10 cellular contexts compared by ENCODE assay signal in the genomic region with DNA sequence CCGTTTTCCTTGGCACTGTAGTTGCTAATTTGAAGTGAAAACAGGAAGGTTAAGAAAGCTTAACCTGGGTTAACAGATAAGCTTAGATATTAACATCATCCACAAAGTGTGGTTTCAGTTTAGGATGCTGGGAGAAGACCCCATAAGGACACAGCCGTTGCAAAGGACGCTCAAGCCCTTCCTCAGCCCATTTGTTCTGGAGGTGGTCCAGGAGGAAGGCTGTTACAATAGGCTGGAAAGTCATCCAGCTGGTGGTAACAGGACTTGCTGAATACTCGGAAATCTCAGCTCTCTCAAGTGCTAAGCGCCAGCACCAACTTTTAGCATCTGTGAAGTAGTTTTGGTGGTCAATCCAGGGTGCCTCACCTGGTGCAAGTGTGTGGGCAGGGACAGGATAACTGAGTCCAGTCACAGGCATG. TPM values are rescaled to one million over a fixed set of nuclear protein-coding genes. Genes with fewer than 3 reads are reported as not detected.
DNase-seq lines count a peak whose midpoint lies in the region; ATAC-seq and TF ChIP-seq lines count a peak whose summit lies in the region.
"Had no signal": no experiment of that assay in that cellular context is flagged by ENCODE, and none has a peak within 500 bp of the region (broad histone marks: within the 10 kb centered on the region; RNA-seq: fewer than 3 reads in every experiment).

No MANE protein-coding gene starts in this region.

- peak overlapping the region; percentile 69 for H3K27ac ChIP-seq in CD4-positive, CD25-positive, alpha-beta regulatory T cell (ENCODE audit: insufficient read depth, low read length, poor library complexity, severe bottlenecking)
- no peak overlapping the region for H3K27ac ChIP-seq in colonic mucosa
- H3K27ac ChIP-seq: KMS-11, PC-9 had no signal

- DNase-seq in CD4-positive, CD25-positive, alpha-beta regulatory T cell, result no peak
- DNase-seq in cardiac fibroblast (ENCODE audit: low read depth in 2 of 2), result peak; percentile 58 to 62
- DNase-seq in mesothelial cell of epicardium (ENCODE audit: low spot score in 2 of 2, unreplicated experiment in 2 of 2), result no peak
- no peak for DNase-seq in glutamatergic neuron
- DNase-seq in colonic mucosa, result no peak
- no peak for DNase-seq in amniotic stem cell (lab: John Stamatoyannopoulos, UW)
- DNase-seq: PC-9 had no signal

- peaks cover 8% of the 10 kb centered on the region for H3K36me3 Mint-ChIP-seq in CD4-positive, CD25-positive, alpha-beta regulatory T cell
- H3K36me3 Mint-ChIP-seq in mesothelial cell of epicardium (no peaks in the 10 kb centered on the region), glutamatergic neuron (ENCODE audit: unreplicated experiment) (no peaks in the 10 kb centered on the region)

- peak overlapping the region; percentile 75 for H3K4me3 ChIP-seq in CD4-positive, CD25-positive, alpha-beta regulatory T cell (ENCODE audit: low read depth, low read length)
- H3K4me3 ChIP-seq in cardiac fibroblast (replicated peaks in 1 of 2; ENCODE audit: low read depth in 2 of 2, low read length in 2 of 2) (peak overlapping the region in 1 of 2 donors; percentile 18), colonic mucosa (no peak overlapping the region)
- H3K4me3 ChIP-seq: PC-9 had no signal

- H3K4me1 Mint-ChIP-seq in CD4-positive, CD25-positive, alpha-beta regulatory T cell, result peaks cover 10 to 74% (median 37%) of the 10 kb centered on the region in 4 donors
- H3K4me1 Mint-ChIP-seq in mesothelial cell of epicardium (peaks cover 20% of the 10 kb centered on the region), glutamatergic neuron (ENCODE audit: low read depth, unreplicated experiment) (peaks cover 4% of the 10 kb centered on the region)

- H3K27ac Mint-ChIP-seq in CD4-positive, CD25-positive, alpha-beta regulatory T cell, result peak overlapping the region; percentile 86 to 90 (median 89)
- H3K27ac Mint-ChIP-seq in mesothelial cell of epicardium (peak overlapping the region; percentile 66), glutamatergic neuron (ENCODE audit: unreplicated experiment) (no peak overlapping the region)

- intact Hi-C loops in colonic mucosa (cut with DNase I), result no loop called here

- peaks cover 42% of the 10 kb centered on the region for H3K4me1 ChIP-seq in CD4-positive, CD25-positive, alpha-beta regulatory T cell (ENCODE audit: control insufficient read depth, insufficient read depth, low read length, poor library complexity, severe bottlenecking)
- no peaks in the 10 kb centered on the region for H3K4me1 ChIP-seq in colonic mucosa

- peaks cover 3% of the 10 kb centered on the region for H3K36me3 ChIP-seq in CD4-positive, CD25-positive, alpha-beta regulatory T cell (ENCODE audit: control insufficient read depth, insufficient read depth, low read length)
- H3K36me3 ChIP-seq in colonic mucosa, result no peaks in the 10 kb centered on the region

- peaks cover 0 to 3% (median 0%) of the 10 kb centered on the region in 7 donors for H3K9me3 Mint-ChIP-seq in CD4-positive, CD25-positive, alpha-beta regulatory T cell
- H3K9me3 Mint-ChIP-seq in mesothelial cell of epicardium, result peaks cover 11% of the 10 kb centered on the region
- no peaks in the 10 kb centered on the region for H3K9me3 Mint-ChIP-seq in glutamatergic neuron (ENCODE audit: unreplicated experiment)

- H3K9me3 ChIP-seq in CD4-positive, CD25-positive, alpha-beta regulatory T cell (ENCODE audit: control insufficient read depth in 2 of 2, low read length in 2 of 2), result no peaks in the 10 kb centered on the region
- no peaks in the 10 kb centered on the region for H3K9me3 ChIP-seq in colonic mucosa

- H3K27me3 ChIP-seq in CD4-positive, CD25-positive, alpha-beta regulatory T cell (ENCODE audit: control insufficient read depth, insufficient read depth, low read length), result no peaks in the 10 kb centered on the region
- H3K27me3 ChIP-seq in colonic mucosa, result no peaks in the 10 kb centered on the region

- ATAC-seq in CD4-positive, CD25-positive, alpha-beta regulatory T cell (ENCODE audit: low read depth in 2 of 2), result no peak
- ATAC-seq in HG02938 (IDR thresholded peaks at IDR 0.05; ENCODE audit: unreplicated experiment) (peak; percentile 13), GM21723 (IDR thresholded peaks at IDR 0.05; ENCODE audit: unreplicated experiment) (no peak)

- H3K9ac ChIP-seq in colonic mucosa (ENCODE audit: low read depth in 2 of 2, low read length in 2 of 2), result no peak overlapping the region
- H3K9ac ChIP-seq: KMS-11 had no signal

- no peak for TF ChIP-seq CTCF in cardiac fibroblast (IDR thresholded peaks at IDR 0.05; ENCODE audit: low read depth, low read length)
- TF ChIP-seq CTCF in mesothelial cell of epicardium (IDR thresholded peaks at IDR 0.05; ENCODE audit: unreplicated experiment), result no peak
- TF ChIP-seq CTCF in glutamatergic neuron (IDR thresholded peaks at IDR 0.05; ENCODE audit: partially characterized antibody, unreplicated experiment), result no peak
- TF ChIP-seq CTCF in colonic mucosa (IDR thresholded peaks at IDR 0.05), result no peak

- no peaks in the 10 kb centered on the region for H3K27me3 Mint-ChIP-seq in CD4-positive, CD25-positive, alpha-beta regulatory T cell
- H3K27me3 Mint-ChIP-seq in mesothelial cell of epicardium (ENCODE audit: low read depth), result no peaks in the 10 kb centered on the region
- no peaks in the 10 kb centered on the region for H3K27me3 Mint-ChIP-seq in glutamatergic neuron (ENCODE audit: unreplicated experiment)

- peak overlapping the region; percentile 69 to 94 (median 82) for H3K4me3 Mint-ChIP-seq in CD4-positive, CD25-positive, alpha-beta regulatory T cell
- H3K4me3 Mint-ChIP-seq in mesothelial cell of epicardium (no peak overlapping the region), glutamatergic neuron (ENCODE audit: unreplicated experiment) (no peak overlapping the region)

RNA-seq across cellular contexts. Expression of a gene that starts 14.2 kb away (rescaled TPM):
- 19.5 TPM for total RNA-seq in CD4-positive, CD25-positive, alpha-beta regulatory T cell
- 10 to 100 TPM; 34.6 to 41.0 (median 37.8) TPM for polyA plus RNA-seq in CD4-positive, CD25-positive, alpha-beta regulatory T cell
- total RNA-seq in mesothelial cell of epicardium, result 0.40 to 0.54 TPM (median 0.53 TPM) in 3 replicates
- total RNA-seq in glutamatergic neuron (ENCODE audit: unreplicated experiment), result 1.7 TPM
- total RNA-seq in colonic mucosa, result 1 to 10 TPM; 1.8 to 2.0 TPM

RNA-seq across cellular contexts. Expression of a gene that starts 42.5 kb away (rescaled TPM):
- 3.6 TPM for total RNA-seq in CD4-positive, CD25-positive, alpha-beta regulatory T cell
- 1 to 10 TPM in 3 of 4 donors, under 1 TPM in 1; 0.57 to 3.2 (median 2.4) TPM for polyA plus RNA-seq in CD4-positive, CD25-positive, alpha-beta regulatory T cell
- total RNA-seq in mesothelial cell of epicardium (4.5 to 6.4 TPM (median 5.7 TPM) in 3 replicates), glutamatergic neuron (ENCODE audit: unreplicated experiment) (6.4 TPM), colonic mucosa (1 to 10 TPM; 3.6 to 4.0 TPM)

Comparison
In these comparisons a context has a peak if more than half of its experiments do, and no peak if none do; other contexts are left out.
1. DNase-seq: peak in cardiac fibroblast (2 of 2); none in CD4-positive, CD25-positive, alpha-beta regulatory T cell (0 of 3), mesothelial cell of epicardium (0 of 2), glutamatergic neuron (single experiment), colonic mucosa (single experiment) and amniotic stem cell (single experiment).
2. H3K4me3 Mint-ChIP-seq: peak in CD4-positive, CD25-positive, alpha-beta regulatory T cell (4 of 4); none in mesothelial cell of epicardium (single experiment) and glutamatergic neuron (single experiment).